In genomic region chr5:140299056-140299455, GRCh38 we compare ENCODE assay signal across 17 cellular contexts. TPM values are rescaled to one million over a fixed set of nuclear protein-coding genes. Genes with fewer than 3 reads are reported as not detected.
DNase-seq lines count a peak whose midpoint lies in the region; ATAC-seq and TF ChIP-seq lines count a peak whose summit lies in the region.
"Had no signal": no experiment of that assay in that cellular context is flagged by ENCODE, and none has a peak within 500 bp of the region (broad histone marks: within the 10 kb centered on the region; RNA-seq: fewer than 3 reads in every experiment).

No MANE protein-coding gene starts in this region.

- no peak overlapping the region for H3K4me2 ChIP-seq in mesenchymal stem cell (ENCODE audit: low read length, poor library complexity, severe bottlenecking)

- H2BK15ac ChIP-seq in mesenchymal stem cell (ENCODE audit: low read depth, poor library complexity, severe bottlenecking): no peak overlapping the region

- H2BK5ac ChIP-seq in mesenchymal stem cell (ENCODE audit: low read depth, low read length, poor library complexity, severe bottlenecking): no peak overlapping the region

- H3K9ac ChIP-seq in mesenchymal stem cell (ENCODE audit: low read length) (peak overlapping the region; percentile 4), subcutaneous abdominal adipose tissue (ENCODE audit: low read length in 5 of 5) (no peak overlapping the region)

- H2BK12ac ChIP-seq in mesenchymal stem cell (ENCODE audit: low read length in 2 of 2): no peak overlapping the region

- in situ Hi-C loops in brain microvascular endothelial cell (cut with HindIII; ENCODE audit: low pct_ligation_motif_present, low sequenced_read_pairs): no loop called here

- H3K18ac ChIP-seq in mesenchymal stem cell (ENCODE audit: low read depth in 1 of 2, low read length in 2 of 2): no peak overlapping the region

- H3K27ac ChIP-seq in brain microvascular endothelial cell: peak overlapping the region; percentile 78
- H3K27ac ChIP-seq in mesenchymal stem cell (ENCODE audit: low read length, poor library complexity, severe bottlenecking): peak overlapping the region; percentile 95
- H3K27ac ChIP-seq in subcutaneous abdominal adipose tissue (ENCODE audit: low read depth, low read length): peak overlapping the region; percentile 15
- H3K27ac ChIP-seq: SJCRH30, WERI-Rb-1 had no signal

- H3K27ac Mint-ChIP-seq in HFFc6: peak overlapping the region; percentile 60
- H3K27ac Mint-ChIP-seq: B cell; stimulated activated naive B cell treated with anti-CD40 and anti-IgM and Interleukin-4, amounts not matched to agents 10 μg/mL and 1 μg/mL and 100 μg/mL, for 72 hours had no signal

- H3K23ac ChIP-seq in mesenchymal stem cell (ENCODE audit: low read length in 2 of 2): no peak overlapping the region

- H3K36me3 Mint-ChIP-seq in HFFc6 (ENCODE audit: low read depth): peaks cover 11% of the 10 kb centered on the region; the same call in 1 of the 2 replicates

- H3K27me3 ChIP-seq in brain microvascular endothelial cell (replicated peaks) (no peaks in the 10 kb centered on the region), mesenchymal stem cell (ENCODE audit: control insufficient read depth in 1 of 2, insufficient read depth in 1 of 2, low read length in 2 of 2) (no peaks in the 10 kb centered on the region), subcutaneous abdominal adipose tissue (ENCODE audit: control insufficient read depth in 5 of 5, insufficient read depth in 4 of 5, low read length in 5 of 5) (no peaks in the 10 kb centered on the region)
- H3K27me3 ChIP-seq: SJCRH30, tibial artery had no signal

- DNase-seq in HFFc6: no peak
- DNase-seq in brain microvascular endothelial cell: no peak
- no peak for DNase-seq in mesenchymal stem cell
- DNase-seq in GM20000 (ENCODE audit: low spot score): no peak
- no peak for DNase-seq in DMS153 treated with DMSO at 0.1 percent for 48 hours (lab: John Stamatoyannopoulos, UW; ENCODE audit: unreplicated experiment)
- DNase-seq: activated naive CD4-positive, alpha-beta T cell; Calu3; NCI-H1436 treated with DMSO at 0.1 percent for 48 hours; NCI-H774; retina; SJCRH30; stimulated activated naive B cell treated with anti-CD40 and anti-IgM and Interleukin-4, amounts not matched to agents 10 μg/mL and 1 μg/mL and 100 μg/mL, for 72 hours; tibial artery; WERI-Rb-1 had no signal

- peak overlapping the region; percentile 53 for H3K4me3 Mint-ChIP-seq in HFFc6
- H3K4me3 Mint-ChIP-seq: B cell; stimulated activated naive B cell treated with anti-CD40 and anti-IgM and Interleukin-4, amounts not matched to agents 10 μg/mL and 1 μg/mL and 100 μg/mL, for 72 hours had no signal

- H3K9me3 ChIP-seq in mesenchymal stem cell (ENCODE audit: control insufficient read depth, low read length) (no peaks in the 10 kb centered on the region), subcutaneous abdominal adipose tissue (ENCODE audit: control insufficient read depth in 5 of 5, low read length in 5 of 5) (no peaks in the 10 kb centered on the region)
- H3K9me3 ChIP-seq: SJCRH30, tibial artery had no signal

- H3K4me3 ChIP-seq in brain microvascular endothelial cell (ENCODE audit: low read depth, low read length) (no peak overlapping the region), mesenchymal stem cell (ENCODE audit: insufficient read depth in 1 of 2, low read depth in 1 of 2, low read length in 2 of 2) (no peak overlapping the region), subcutaneous abdominal adipose tissue (ENCODE audit: low read depth in 1 of 5, low read length in 5 of 5) (no peak overlapping the region)
- H3K4me3 ChIP-seq: SJCRH30, tibial artery had no signal

- H3K27me3 Mint-ChIP-seq in HFFc6 (ENCODE audit: insufficient read depth): no peaks in the 10 kb centered on the region
- H3K27me3 Mint-ChIP-seq: B cell; stimulated activated naive B cell treated with anti-CD40 and anti-IgM and Interleukin-4, amounts not matched to agents 10 μg/mL and 1 μg/mL and 100 μg/mL, for 72 hours had no signal

- H2AK5ac ChIP-seq in mesenchymal stem cell (ENCODE audit: low read length, severe bottlenecking): peak overlapping the region; percentile 92

- H4K8ac ChIP-seq in mesenchymal stem cell (ENCODE audit: low read length): no peak overlapping the region

- no peaks in the 10 kb centered on the region for H3K9me3 Mint-ChIP-seq in HFFc6
- H3K9me3 Mint-ChIP-seq: stimulated activated naive B cell treated with anti-CD40 and anti-IgM and Interleukin-4, amounts not matched to agents 10 μg/mL and 1 μg/mL and 100 μg/mL, for 72 hours had no signal

- peaks cover 13% of the 10 kb centered on the region for H3K36me3 ChIP-seq in brain microvascular endothelial cell (replicated peaks)
- H3K36me3 ChIP-seq in mesenchymal stem cell (ENCODE audit: control insufficient read depth in 1 of 2, insufficient read depth in 2 of 2, low read depth in 1 of 2, low read length in 2 of 2): peaks cover 6 to 16% of the 10 kb centered on the region in 2 experiments
- H3K36me3 ChIP-seq in subcutaneous abdominal adipose tissue (ENCODE audit: control insufficient read depth in 5 of 5, insufficient read depth in 5 of 5, low read length in 5 of 5): peaks cover 0 to 11% (median 2%) of the 10 kb centered on the region in 5 donors

- H3K79me1 ChIP-seq in mesenchymal stem cell (replicated peaks; ENCODE audit: low read length, poor library complexity, severe bottlenecking): peaks cover 2% of the 10 kb centered on the region

- H4K91ac ChIP-seq in mesenchymal stem cell (ENCODE audit: low read length): no peak overlapping the region

- no peak for ATAC-seq in HG03045 (IDR thresholded peaks at IDR 0.05; ENCODE audit: unreplicated experiment)
- ATAC-seq: stimulated activated naive B cell treated with anti-CD40 and anti-IgM and Interleukin-4, amounts not matched to agents 10 μg/mL and 1 μg/mL and 100 μg/mL, for 72 hours had no signal

- no peak overlapping the region for H2AFZ ChIP-seq in mesenchymal stem cell (ENCODE audit: low read depth, low read length)

- WGBS in mesenchymal stem cell: 73% methylated on average over 5 of the region's 5 CpGs

- no peak overlapping the region for H3K4ac ChIP-seq in mesenchymal stem cell (ENCODE audit: low read depth in 1 of 2, low read length in 2 of 2)

- peaks cover 88% of the 10 kb centered on the region for H3K4me1 Mint-ChIP-seq in HFFc6 (ENCODE audit: low read depth)

- H3K14ac ChIP-seq in mesenchymal stem cell (ENCODE audit: low read length in 2 of 2): no peak overlapping the region

- TF ChIP-seq CTCF in HFFc6 (IDR thresholded peaks at IDR 0.05): no peak
- no peak for TF ChIP-seq CTCF in brain microvascular endothelial cell (IDR thresholded peaks at IDR 0.05; ENCODE audit: low read depth, low read length, missing control alignments)
- no peak for TF ChIP-seq CTCF in GM20000 (IDR thresholded peaks at IDR 0.05; ENCODE audit: extremely low read depth, missing control alignments)

- H3K4me1 ChIP-seq in mesenchymal stem cell (ENCODE audit: control insufficient read depth, insufficient read depth, low read depth, low read length) (peaks cover 12% of the 10 kb centered on the region), subcutaneous abdominal adipose tissue (ENCODE audit: control insufficient read depth in 5 of 5, insufficient read depth in 5 of 5, low read length in 5 of 5) (peaks cover 2 to 61% (median 55%) of the 10 kb centered on the region in 5 donors)

- H2BK120ac ChIP-seq in mesenchymal stem cell (ENCODE audit: low read depth, low read length): no peak overlapping the region

RNA-seq across cellular contexts. Expression of gene PFDN1, which starts 3.8 kb away (rescaled TPM):
- total RNA-seq in HFFc6 (2021; fragmentation: NEBNext Ultra II Directional; extraction: Animal tissue kit (Norgen Biotek cat#: 25700)): 10 to 100 TPM; 75.0 to 95.8 (median 89.0) TPM
- 289 TPM for polyA plus RNA-seq in mesenchymal stem cell (2013, experiment 1 of 2)
- polyA plus RNA-seq in mesenchymal stem cell (2013, experiment 2 of 2): 256 TPM

RNA-seq across cellular contexts. Expression of gene HBEGF, which starts 47.3 kb away (rescaled TPM):
- total RNA-seq in HFFc6 (2021; fragmentation: NEBNext Ultra II Directional; extraction: Animal tissue kit (Norgen Biotek cat#: 25700)): 10 to 100 TPM in 1 of 6 experiments, 1 to 10 TPM in 5; 5.6 to 10.2 (median 6.9) TPM
- polyA plus RNA-seq in mesenchymal stem cell (2013, experiment 1 of 2): 5.8 TPM
- polyA plus RNA-seq in mesenchymal stem cell (2013, experiment 2 of 2): 5.7 TPM

Comparison
In these comparisons a context has a peak if more than half of its experiments do, and no peak if none do; other contexts are left out.
1. H3K27ac ChIP-seq: peak in every context shown above with its lines; median percentile 95 in mesenchymal stem cell; 78 in brain microvascular endothelial cell; 15 in subcutaneous abdominal adipose tissue.